In genomic region chr11:119030029-119030328, GRCh38 we compare ENCODE assay signal across 8 cellular contexts. TPM values are rescaled to one million over a fixed set of nuclear protein-coding genes. Genes with fewer than 3 reads are reported as not detected.
DNase-seq lines count a peak whose midpoint lies in the region; ATAC-seq and TF ChIP-seq lines count a peak whose summit lies in the region.

No MANE protein-coding gene starts in this region.

- intact Hi-C loops in activated CD8-positive, alpha-beta T cell treated with anti-CD3 and anti-CD28 coated beads for 36 hours (cut with micrococcal nuclease), result no loop called here

- no peaks in the 10 kb centered on the region for H3K9me3 ChIP-seq in iPS-15b (ENCODE audit: control insufficient read depth, insufficient read depth, low read length)

- TF ChIP-seq CTCF in activated CD8-positive, alpha-beta T cell treated with anti-CD3 and anti-CD28 coated beads for 36 hours (IDR thresholded peaks at IDR 0.05), result no peak

- CTCF ChIA-PET in activated CD8-positive, alpha-beta T cell treated with anti-CD3 and anti-CD28 coated beads for 36 hours (lab: Charles Lee), result interaction anchor here (0.7 to 2.7 kb wide), 7 partner anchors 11 to 167 kb away, joined by 3 to 20 read pairs (median 5); partner anchors contain the start of genes HYOU1, RPS25 and VPS11

- peak overlapping the region; percentile 94 for H3K4me3 ChIP-seq in iPS-15b (ENCODE audit: low read depth, low read length)

- DNase-seq in activated CD8-positive, alpha-beta T cell treated with anti-CD3 and anti-CD28 coated beads for 36 hours, result no peak
- DNase-seq in stimulated activated CD4-positive, alpha-beta T cell treated with anti-CD3 and anti-CD28 coated beads, Interleukin-4, amount 100 ng/mL, for 24 hours, result no peak
- no peak for DNase-seq in activated CD4-positive, alpha-beta T cell treated with anti-CD3 and anti-CD28 coated beads for 1 hour
- DNase-seq in cerebellum (ENCODE audit: low spot score), result no peak

- peaks cover 12% of the 10 kb centered on the region for H3K4me1 ChIP-seq in iPS-15b (ENCODE audit: control insufficient read depth, insufficient read depth, low read length)

- POLR2A ChIA-PET in activated CD8-positive, alpha-beta T cell treated with anti-CD3 and anti-CD28 coated beads for 36 hours (lab: Charles Lee), result interaction anchor here (0.8 to 8.4 kb wide), 12 partner anchors 13 to 91 kb away, joined by 3 to 98 read pairs (median 4); partner anchors contain the start of genes CENATAC, DPAGT1, HINFP and RPS25

- H3K27ac Mint-ChIP-seq in activated CD8-positive, alpha-beta T cell treated with anti-CD3 and anti-CD28 coated beads for 36 hours, result peak overlapping the region; percentile 90
- peak overlapping the region; percentile 89 for H3K27ac Mint-ChIP-seq in stimulated activated naive CD8-positive, alpha-beta T cell treated with anti-CD3 and anti-CD28 coated beads, Interleukin-15, Interleukin-2, amounts not matched to agents 100 ng/mL and 50 ng/mL, for 24 hours

- peaks cover 28% of the 10 kb centered on the region for H3K4me1 Mint-ChIP-seq in activated CD8-positive, alpha-beta T cell treated with anti-CD3 and anti-CD28 coated beads for 36 hours (ENCODE audit: low read depth)
- peaks cover 22% of the 10 kb centered on the region for H3K4me1 Mint-ChIP-seq in stimulated activated naive CD8-positive, alpha-beta T cell treated with anti-CD3 and anti-CD28 coated beads, Interleukin-15, Interleukin-2, amounts not matched to agents 100 ng/mL and 50 ng/mL, for 24 hours (ENCODE audit: low read depth)

- H3K27me3 ChIP-seq in iPS-15b (ENCODE audit: control insufficient read depth, insufficient read depth, low read length), result no peaks in the 10 kb centered on the region

- H3K4me3 Mint-ChIP-seq in activated CD8-positive, alpha-beta T cell treated with anti-CD3 and anti-CD28 coated beads for 36 hours, result peak overlapping the region; percentile 70
- peak overlapping the region; percentile 87 for H3K4me3 Mint-ChIP-seq in stimulated activated naive CD8-positive, alpha-beta T cell treated with anti-CD3 and anti-CD28 coated beads, Interleukin-15, Interleukin-2, amounts not matched to agents 100 ng/mL and 50 ng/mL, for 24 hours

- H3K36me3 Mint-ChIP-seq in activated CD8-positive, alpha-beta T cell treated with anti-CD3 and anti-CD28 coated beads for 36 hours (ENCODE audit: low read depth), result peaks cover 24% of the 10 kb centered on the region
- H3K36me3 Mint-ChIP-seq in stimulated activated naive CD8-positive, alpha-beta T cell treated with anti-CD3 and anti-CD28 coated beads, Interleukin-15, Interleukin-2, amounts not matched to agents 100 ng/mL and 50 ng/mL, for 24 hours (ENCODE audit: low read depth), result peaks cover 18% of the 10 kb centered on the region

- peak; percentile 16 for ATAC-seq in GM18909 (IDR thresholded peaks at IDR 0.05; ENCODE audit: poor library complexity, unreplicated experiment)
- ATAC-seq in HG02885 (IDR thresholded peaks at IDR 0.05; ENCODE audit: poor library complexity, unreplicated experiment), result peak; percentile 20
- no peak for ATAC-seq in activated CD8-positive, alpha-beta T cell treated with anti-CD3 and anti-CD28 coated beads for 36 hours

- H3K27me3 Mint-ChIP-seq in activated CD8-positive, alpha-beta T cell treated with anti-CD3 and anti-CD28 coated beads for 36 hours, result no peaks in the 10 kb centered on the region
- H3K27me3 Mint-ChIP-seq in stimulated activated naive CD8-positive, alpha-beta T cell treated with anti-CD3 and anti-CD28 coated beads, Interleukin-15, Interleukin-2, amounts not matched to agents 100 ng/mL and 50 ng/mL, for 24 hours, result no peaks in the 10 kb centered on the region

- peaks cover 32% of the 10 kb centered on the region for H3K36me3 ChIP-seq in iPS-15b (ENCODE audit: control insufficient read depth, insufficient read depth, low read length)

- H3K9me3 Mint-ChIP-seq in activated CD8-positive, alpha-beta T cell treated with anti-CD3 and anti-CD28 coated beads for 36 hours, result no peaks in the 10 kb centered on the region
- H3K9me3 Mint-ChIP-seq in stimulated activated naive CD8-positive, alpha-beta T cell treated with anti-CD3 and anti-CD28 coated beads, Interleukin-15, Interleukin-2, amounts not matched to agents 100 ng/mL and 50 ng/mL, for 24 hours, result no peaks in the 10 kb centered on the region

- H3K9ac ChIP-seq in iPS-15b (ENCODE audit: low read depth, low read length), result peak overlapping the region; percentile 84

RNA-seq across cellular contexts. Expression of gene SLC37A4, which starts 0.7 kb away (rescaled TPM):
- total RNA-seq in activated CD8-positive, alpha-beta T cell treated with anti-CD3 and anti-CD28 coated beads for 36 hours, result 10 to 100 TPM; 32.4 to 35.2 TPM
- 10.0 TPM for total RNA-seq in cerebellum

RNA-seq across cellular contexts. Expression of gene TRAPPC4, which starts 11.4 kb away (rescaled TPM):
- 10 to 100 TPM; 69.5 to 71.4 TPM for total RNA-seq in activated CD8-positive, alpha-beta T cell treated with anti-CD3 and anti-CD28 coated beads for 36 hours
- 32.8 TPM for total RNA-seq in cerebellum

RNA-seq across cellular contexts. Expression of gene RPS25, which starts 11.8 kb away (rescaled TPM):
- total RNA-seq in activated CD8-positive, alpha-beta T cell treated with anti-CD3 and anti-CD28 coated beads for 36 hours, result 1,000 to 10,000 TPM; 1,901 to 1,911 TPM
- total RNA-seq in cerebellum, result 284 TPM

RNA-seq across cellular contexts. Expression of gene HYOU1, which starts 27.0 kb away (rescaled TPM):
- 100 to 1,000 TPM in 1 of 2 experiments, 10 to 100 TPM in 1; 92.4 to 101 TPM for total RNA-seq in activated CD8-positive, alpha-beta T cell treated with anti-CD3 and anti-CD28 coated beads for 36 hours
- 39.9 TPM for total RNA-seq in cerebellum

RNA-seq across cellular contexts. Expression of gene CENATAC, which starts 32.0 kb away (rescaled TPM):
- total RNA-seq in activated CD8-positive, alpha-beta T cell treated with anti-CD3 and anti-CD28 coated beads for 36 hours, result 10 to 100 TPM; 22.0 to 24.1 TPM
- 44.6 TPM for total RNA-seq in cerebellum
